19 cellular contexts compared by ENCODE assay signal in the genomic region with DNA sequence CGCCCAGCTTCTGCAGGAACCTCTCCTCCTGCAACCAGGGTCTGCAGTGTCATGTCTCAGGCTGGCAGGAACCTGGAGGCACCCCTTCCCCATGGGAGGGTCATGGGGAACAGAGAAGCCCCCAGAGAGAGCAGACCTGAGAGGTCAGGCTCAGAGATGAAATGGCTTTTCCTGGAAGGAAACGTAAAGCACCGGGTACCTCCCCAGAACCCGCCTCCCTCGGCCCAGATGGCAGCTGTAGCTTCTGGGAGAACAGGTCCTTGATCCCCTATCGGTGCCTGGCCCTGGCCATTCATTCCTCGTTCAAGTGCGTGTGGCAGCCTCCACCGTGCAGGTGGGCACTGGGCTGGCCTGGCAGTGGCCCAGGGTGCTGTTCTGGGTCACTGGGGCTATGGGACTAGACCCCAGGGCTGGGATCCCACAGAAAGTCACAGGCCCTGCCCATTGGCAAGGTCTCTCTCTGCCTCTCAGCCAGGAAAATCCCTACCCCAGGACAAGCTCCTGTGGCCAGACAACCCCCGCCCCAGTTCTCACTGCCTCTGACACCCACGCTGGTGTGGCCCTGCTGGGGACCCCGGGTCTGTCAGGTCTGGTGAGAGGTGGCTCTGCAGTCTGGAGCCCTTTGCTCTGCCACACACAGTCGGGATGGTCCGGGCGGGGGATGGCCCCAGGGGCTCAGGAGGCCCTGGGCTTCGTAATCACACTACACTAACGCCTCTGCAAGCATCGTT.
DNase-seq lines count a peak whose midpoint lies in the region; ATAC-seq and TF ChIP-seq lines count a peak whose summit lies in the region.
"Had no signal": no experiment of that assay in that cellular context is flagged by ENCODE, and none has a peak within 500 bp of the region (broad histone marks: within the 10 kb centered on the region; RNA-seq: fewer than 3 reads in every experiment).

No MANE protein-coding gene starts in this region.

- WGBS in SK-N-SH (ENCODE audit: low lambda C conversion rate): 33% methylated on average over 5 of the region's 18 CpGs

- no peak for TF ChIP-seq EP300 in SK-N-SH (IDR thresholded peaks at IDR 0.05; ENCODE audit: borderline replicate concordance in 1 of 2, low read depth in 1 of 2, low read length in 1 of 2)

- H3K27me3 Mint-ChIP-seq in chondrocyte (ENCODE audit: low read depth) (no peaks in the 10 kb centered on the region), progenitor cell of endocrine pancreas (peaks cover 33% of the 10 kb centered on the region)
- H3K27me3 Mint-ChIP-seq: CD4-positive, CD25-positive, alpha-beta regulatory T cell had no signal

- no peaks in the 10 kb centered on the region for H3K36me3 ChIP-seq in SK-N-SH (replicated peaks in 1 of 2; ENCODE audit: control insufficient read depth in 1 of 2, insufficient read depth in 2 of 2, low read length in 1 of 2)
- no peaks in the 10 kb centered on the region for H3K36me3 ChIP-seq in BE2C
- H3K36me3 ChIP-seq in osteoblast (ENCODE audit: insufficient read depth, low read length): no peaks in the 10 kb centered on the region
- no peaks in the 10 kb centered on the region for H3K36me3 ChIP-seq in H7 (replicated peaks; ENCODE audit: control insufficient read depth, insufficient read depth, low read length)

- POLR2A ChIA-PET in SK-N-SH (lab: Yijun Ruan, JAX): interaction anchor here (1.4 to 6.7 kb wide), 3 partner anchors 30 to 57 kb away, joined by 5 to 43 read pairs (median 37); no protein-coding TSS in a partner anchor

- H3K9me2 ChIP-seq in SK-N-SH: no peaks in the 10 kb centered on the region

- H3F3A ChIP-seq in SK-N-SH (replicated peaks; ENCODE audit: insufficient read depth): no peaks in the 10 kb centered on the region

- no peak overlapping the region for H3K4me2 ChIP-seq in SK-N-SH
- no peak overlapping the region for H3K4me2 ChIP-seq in osteoblast (ENCODE audit: insufficient read depth, low read length)
- H3K4me2 ChIP-seq: A549 had no signal

- ATAC-seq in SK-N-SH treated with all-trans-retinoic acid at 6 μM for 48 hours (no peak), GM21786 (IDR thresholded peaks at IDR 0.05; ENCODE audit: unreplicated experiment) (no peak)
- ATAC-seq: A549, HCT116, Panc1 had no signal

- H3K4me1 Mint-ChIP-seq in chondrocyte (ENCODE audit: low read depth) (no peaks in the 10 kb centered on the region), progenitor cell of endocrine pancreas (ENCODE audit: low read depth) (peaks cover 5% of the 10 kb centered on the region)
- H3K4me1 Mint-ChIP-seq: CD4-positive, CD25-positive, alpha-beta regulatory T cell had no signal

- no peak overlapping the region for H3K9ac ChIP-seq in SK-N-SH

- H3K79me2 ChIP-seq in SK-N-SH (ENCODE audit: insufficient read depth) (no peaks in the 10 kb centered on the region), osteoblast (ENCODE audit: insufficient read depth, low read length) (no peaks in the 10 kb centered on the region)

- H4K20me1 ChIP-seq in SK-N-SH (ENCODE audit: insufficient read depth) (no peaks in the 10 kb centered on the region), osteoblast (ENCODE audit: insufficient read depth, low read length) (no peaks in the 10 kb centered on the region)

- H3K9me3 Mint-ChIP-seq in chondrocyte (ENCODE audit: low read depth) (no peaks in the 10 kb centered on the region), progenitor cell of endocrine pancreas (ENCODE audit: low read depth) (no peaks in the 10 kb centered on the region)
- H3K9me3 Mint-ChIP-seq: CD4-positive, CD25-positive, alpha-beta regulatory T cell had no signal

- no peak for TF ChIP-seq RAD21 in SK-N-SH (IDR thresholded peaks at IDR 0.05; ENCODE audit: low read length)

- H3K27ac Mint-ChIP-seq in chondrocyte (ENCODE audit: unreplicated experiment) (no peak overlapping the region), progenitor cell of endocrine pancreas (no peak overlapping the region)
- H3K27ac Mint-ChIP-seq: CD4-positive, CD25-positive, alpha-beta regulatory T cell had no signal

- CTCF ChIA-PET in SK-N-SH (lab: Yijun Ruan, JAX): interaction anchor here (0.6 to 1.9 kb wide), 7 partner anchors 28 to 165 kb away, joined by 3 to 6 read pairs (median 3); no protein-coding TSS in a partner anchor

- peak; percentile 60 for DNase-seq in SK-N-SH
- DNase-seq in BE2C: peak; percentile 31
- peak; percentile 75 for DNase-seq in chondrocyte (ENCODE audit: low spot score)
- peak; percentile 57 for DNase-seq in osteoblast (ENCODE audit: insufficient read length, low spot score, missing footprints)
- no peak for DNase-seq in H7
- DNase-seq in progenitor cell of endocrine pancreas (ENCODE audit: low spot score, unreplicated experiment): no peak
- DNase-seq: CD4-positive, CD25-positive, alpha-beta regulatory T cell; DMS53; IMR-90; NCI-H1417 treated with DMSO at 0.1 percent for 48 hours; NCI-H2029 treated with DMSO at 0.1 percent for 48 hours; NCI-H226; NCI-H69; SHP77 treated with DMSO at 0.1 percent for 48 hours had no signal

- H2AFZ ChIP-seq in SK-N-SH (ENCODE audit: low read depth) (no peak overlapping the region), osteoblast (ENCODE audit: low read length) (no peak overlapping the region)

- H3K4me3 ChIP-seq in SK-N-SH (ENCODE audit: low read depth in 2 of 2, low read length in 1 of 2) (no peak overlapping the region), BE2C (ENCODE audit: low read depth, low read length) (no peak overlapping the region), osteoblast (ENCODE audit: insufficient read depth, low read length) (no peak overlapping the region), H7 (ENCODE audit: insufficient read depth, low read depth, low read length) (no peak overlapping the region)
- H3K4me3 ChIP-seq: A549 had no signal

- no peaks in the 10 kb centered on the region for H3K36me3 Mint-ChIP-seq in chondrocyte (ENCODE audit: low read depth)
- H3K36me3 Mint-ChIP-seq in progenitor cell of endocrine pancreas (ENCODE audit: insufficient read depth): no peaks in the 10 kb centered on the region
- H3K36me3 Mint-ChIP-seq: CD4-positive, CD25-positive, alpha-beta regulatory T cell had no signal

- H3K27ac ChIP-seq in SK-N-SH (ENCODE audit: low read depth in 2 of 2, low read length in 1 of 2) (peak overlapping the region in 1 of 2 experiments; percentile 99; a peak in 2 of 4 replicates), osteoblast (ENCODE audit: low read depth, low read length) (no peak overlapping the region)
- H3K27ac ChIP-seq: A549 had no signal

- peaks cover 0 to 90% of the 10 kb centered on the region in 2 experiments; a peak in 2 of 4 replicates for H3K4me1 ChIP-seq in SK-N-SH (ENCODE audit: control insufficient read depth in 1 of 2, insufficient read depth in 2 of 2, low read depth in 1 of 2, low read length in 1 of 2)
- peaks cover 54% of the 10 kb centered on the region for H3K4me1 ChIP-seq in BE2C
- H3K4me1 ChIP-seq in osteoblast (ENCODE audit: insufficient read depth, low read length): no peaks in the 10 kb centered on the region
- H3K4me1 ChIP-seq: A549 had no signal

- H3K9me3 ChIP-seq in SK-N-SH: no peaks in the 10 kb centered on the region
- H3K9me3 ChIP-seq in BE2C: no peaks in the 10 kb centered on the region
- H3K9me3 ChIP-seq in osteoblast (ENCODE audit: low read depth, low read length): no peaks in the 10 kb centered on the region
- H3K9me3 ChIP-seq: A549 had no signal

- H3K27me3 ChIP-seq in SK-N-SH (ENCODE audit: insufficient read depth): no peaks in the 10 kb centered on the region
- no peaks in the 10 kb centered on the region for H3K27me3 ChIP-seq in BE2C
- peaks cover 2% of the 10 kb centered on the region for H3K27me3 ChIP-seq in osteoblast (ENCODE audit: insufficient read depth, low read length)
- H3K27me3 ChIP-seq in H7 (ENCODE audit: control insufficient read depth, insufficient read depth, low read length): no peaks in the 10 kb centered on the region

- no peak for TF ChIP-seq CTCF in SK-N-SH (IDR thresholded peaks at IDR 0.05)
- no peak for TF ChIP-seq CTCF in BE2C (IDR thresholded peaks at IDR 0.05; ENCODE audit: low read depth, low read length)
- TF ChIP-seq CTCF in chondrocyte (IDR thresholded peaks at IDR 0.05): no peak
- no peak for TF ChIP-seq CTCF in osteoblast (IDR thresholded peaks at IDR 0.05; ENCODE audit: extremely low read depth, low read depth, low read length)
- TF ChIP-seq CTCF in progenitor cell of endocrine pancreas (IDR thresholded peaks at IDR 0.05; ENCODE audit: unreplicated experiment): no peak

- H3K4me3 Mint-ChIP-seq in chondrocyte (ENCODE audit: unreplicated experiment): no peak overlapping the region
- H3K4me3 Mint-ChIP-seq in progenitor cell of endocrine pancreas (ENCODE audit: low read depth): no peak overlapping the region

TF ChIP-seq in SK-N-SH, 30 proteins besides CTCF, POLR2A, EP300 and RAD21:
- no peak for TF ChIP-seq RFX5 (IDR thresholded peaks at IDR 0.05; ENCODE audit: low read length)
- TF ChIP-seq GATA2 (CRISPR knock-in tag; IDR thresholded peaks at IDR 0.05): peak; percentile 2
- TF ChIP-seq EZH2phosphoT487 (IDR thresholded peaks at IDR 0.05; ENCODE audit: borderline replicate concordance, low read depth): no peak
- no peak for TF ChIP-seq RXRA (IDR thresholded peaks at IDR 0.05; ENCODE audit: borderline replicate concordance, low read depth)
- TF ChIP-seq MXI1 (IDR thresholded peaks at IDR 0.05; ENCODE audit: low read depth, low read length): no peak
- no peak for TF ChIP-seq SIN3A (IDR thresholded peaks at IDR 0.05; ENCODE audit: borderline replicate concordance, low read depth, low read length)

TF ChIP-seq in SK-N-SH treated with all-trans-retinoic acid at 6 μM for 48 hours, 23 proteins besides CTCF, POLR2A, EP300 and RAD21:
- no peak for TF ChIP-seq ZFP30 (CRISPR knock-in tag; IDR thresholded peaks at IDR 0.05)
- TF ChIP-seq ZNF565 (CRISPR knock-in tag; conservative IDR thresholded peaks at IDR 0.05; ENCODE audit: low read depth): no peak
TF ChIP-seq in SK-N-SH treated with all-trans-retinoic acid at 6 μM for 48 hours: peak in this region for 0.

Comparison
In these comparisons a context has a peak if more than half of its experiments do, and no peak if none do; other contexts are left out.
1. DNase-seq: peak in SK-N-SH (single experiment), BE2C (single experiment), chondrocyte (single experiment) and osteoblast (single experiment); none in H7 (single experiment) and progenitor cell of endocrine pancreas (single experiment).